In the genomic region with DNA sequence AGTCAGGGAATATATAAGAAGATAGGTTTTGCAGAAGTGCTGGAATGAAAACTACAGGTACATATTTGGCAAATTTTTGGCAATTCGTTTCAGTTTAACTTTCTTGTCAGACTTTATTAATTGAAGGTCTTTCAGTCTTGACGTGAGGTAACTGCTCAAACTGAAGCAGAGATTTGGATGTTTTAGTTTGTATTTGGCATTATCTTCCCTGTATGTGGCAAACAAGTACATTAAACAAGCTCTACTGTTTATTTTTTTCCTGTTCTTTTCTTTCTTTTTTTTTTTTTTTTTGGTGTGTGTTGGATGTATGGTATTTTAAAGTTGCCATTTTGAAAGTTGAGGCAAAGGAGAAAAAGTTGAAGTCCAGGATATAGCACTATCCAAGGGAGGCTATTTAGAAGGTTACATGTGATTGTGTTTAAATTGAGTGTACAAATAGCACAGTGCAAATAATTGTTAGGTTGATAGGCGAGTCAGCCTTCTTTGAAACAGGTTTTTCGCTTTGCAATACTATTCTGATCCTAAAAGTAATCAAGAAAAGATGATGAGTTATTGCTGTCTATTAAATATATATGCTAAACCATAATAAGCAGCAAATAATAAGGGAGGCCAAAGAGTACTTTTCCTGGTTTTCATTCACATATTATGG, we compare ENCODE assay signal across 2 cellular contexts.
TF ChIP-seq lines count a peak whose summit lies in the region.

No MANE protein-coding gene starts in this region.

TF ChIP-seq in HCT116, 20 proteins besides CTCF, POLR2A, EP300 and RAD21:
- TF ChIP-seq SIN3A (IDR thresholded peaks at IDR 0.05; ENCODE audit: low read depth), result no peak
- TF ChIP-seq SP1 (IDR thresholded peaks at IDR 0.05; ENCODE audit: low read depth), result no peak
- TF ChIP-seq YY1 (IDR thresholded peaks at IDR 0.05; ENCODE audit: extremely low read depth, insufficient replicate concordance, low read depth, low read length), result no peak
- no peak for TF ChIP-seq SRF (IDR thresholded peaks at IDR 0.05; ENCODE audit: low read depth)
- TF ChIP-seq JUND (IDR thresholded peaks at IDR 0.05), result no peak
- TF ChIP-seq, protein P1, sequence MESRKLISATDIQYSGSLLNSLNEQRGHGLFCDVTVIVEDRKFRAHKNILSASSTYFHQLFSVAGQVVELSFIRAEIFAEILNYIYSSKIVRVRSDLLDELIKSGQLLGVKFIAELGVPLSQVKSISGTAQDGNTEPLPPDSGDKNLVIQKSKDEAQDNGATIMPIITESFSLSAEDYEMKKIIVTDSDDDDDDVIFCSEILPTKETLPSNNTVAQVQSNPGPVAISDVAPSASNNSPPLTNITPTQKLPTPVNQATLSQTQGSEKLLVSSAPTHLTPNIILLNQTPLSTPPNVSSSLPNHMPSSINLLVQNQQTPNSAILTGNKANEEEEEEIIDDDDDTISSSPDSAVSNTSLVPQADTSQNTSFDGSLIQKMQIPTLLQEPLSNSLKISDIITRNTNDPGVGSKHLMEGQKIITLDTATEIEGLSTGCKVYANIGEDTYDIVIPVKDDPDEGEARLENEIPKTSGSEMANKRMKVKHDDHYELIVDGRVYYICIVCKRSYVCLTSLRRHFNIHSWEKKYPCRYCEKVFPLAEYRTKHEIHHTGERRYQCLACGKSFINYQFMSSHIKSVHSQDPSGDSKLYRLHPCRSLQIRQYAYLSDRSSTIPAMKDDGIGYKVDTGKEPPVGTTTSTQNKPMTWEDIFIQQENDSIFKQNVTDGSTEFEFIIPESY (IDR thresholded peaks at IDR 0.05; ENCODE audit: extremely low read depth, insufficient replicate concordance, low read length), result no peak
- TF ChIP-seq FOSL1 (IDR thresholded peaks at IDR 0.05; ENCODE audit: low read depth), result no peak
- TF ChIP-seq ELF1 (IDR thresholded peaks at IDR 0.05; ENCODE audit: borderline replicate concordance, low read depth), result no peak
- TF ChIP-seq CBX3 (IDR thresholded peaks at IDR 0.05; ENCODE audit: low read depth), result no peak
- no peak for TF ChIP-seq CEBPB (IDR thresholded peaks at IDR 0.05; ENCODE audit: low read depth)
- no peak for TF ChIP-seq EGR1 (IDR thresholded peaks at IDR 0.05; ENCODE audit: low read depth)

TF ChIP-seq in K562, 482 proteins besides CTCF, POLR2A, EP300 and RAD21:
- TF ChIP-seq CBX2 (IDR thresholded peaks at IDR 0.05; ENCODE audit: insufficient read depth, low read length, poor library complexity, severe bottlenecking), result peak; percentile 98
- TF ChIP-seq CBX8 (IDR thresholded peaks at IDR 0.05; ENCODE audit: borderline replicate concordance, extremely low read depth, low read depth, low read length, poor library complexity, severe bottlenecking), result peak; percentile 29
- TF ChIP-seq ZNF347 (CRISPR knock-in tag; IDR thresholded peaks at IDR 0.05; ENCODE audit: low read depth), result no peak
- TF ChIP-seq BMI1 (IDR thresholded peaks at IDR 0.05; ENCODE audit: low read length), result peak; percentile 19; the same call in 1 of the 2 replicates
TF ChIP-seq in K562: peak in this region for 3.
